12 cellular contexts compared by ENCODE assay signal in the genomic region with DNA sequence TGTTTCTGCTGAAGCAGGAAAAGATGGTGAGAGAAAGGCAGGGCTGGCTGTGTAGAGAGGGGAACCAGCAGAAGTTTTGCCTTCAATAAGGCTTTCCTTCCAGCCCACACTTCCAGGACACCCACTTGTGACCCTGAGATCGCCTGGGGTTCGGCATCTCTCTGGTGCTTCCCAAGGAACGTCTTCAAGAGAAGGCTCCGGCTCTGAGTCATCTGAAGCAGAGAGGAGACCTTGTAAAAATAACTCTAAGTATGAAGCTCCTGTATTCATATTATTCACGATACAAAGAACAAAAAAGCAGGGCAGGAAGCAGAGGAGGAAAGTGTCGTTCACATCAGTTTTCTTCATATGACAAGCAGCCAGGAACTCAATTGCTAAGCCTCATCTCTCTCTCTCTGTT.
DNase-seq lines count a peak whose midpoint lies in the region; ATAC-seq lines count a peak whose summit lies in the region.
"Had no signal": no experiment of that assay in that cellular context is flagged by ENCODE, and none has a peak within 500 bp of the region (broad histone marks: within the 10 kb centered on the region; RNA-seq: fewer than 3 reads in every experiment).

No MANE protein-coding gene starts in this region.

- H3K4me1 Mint-ChIP-seq in stimulated activated naive CD8-positive, alpha-beta T cell treated with anti-CD3 and anti-CD28 coated beads, Interleukin-15, Interleukin-2, amounts not matched to agents 100 ng/mL and 50 ng/mL, for 24 hours (ENCODE audit: low read depth), result peaks cover 49% of the 10 kb centered on the region
- peaks cover 55% of the 10 kb centered on the region for H3K4me1 Mint-ChIP-seq in stimulated activated naive CD8-positive, alpha-beta T cell treated with anti-CD3 and anti-CD28 coated beads, Interleukin-15, amount 100 ng/mL, for 72 hours

- H3K36me3 ChIP-seq in mucosa of rectum (ENCODE audit: control insufficient read depth in 2 of 2, insufficient read depth in 2 of 2, low read length in 2 of 2), result no peaks in the 10 kb centered on the region

- H3K9me3 ChIP-seq in mucosa of rectum (ENCODE audit: control insufficient read depth in 2 of 2, low read length in 2 of 2), result no peaks in the 10 kb centered on the region

- peaks cover 4% of the 10 kb centered on the region for H3K36me3 Mint-ChIP-seq in stimulated activated naive CD8-positive, alpha-beta T cell treated with anti-CD3 and anti-CD28 coated beads, Interleukin-15, Interleukin-2, amounts not matched to agents 100 ng/mL and 50 ng/mL, for 24 hours (ENCODE audit: low read depth)

- H3K27me3 Mint-ChIP-seq in stimulated activated naive CD8-positive, alpha-beta T cell treated with anti-CD3 and anti-CD28 coated beads, Interleukin-15, Interleukin-2, amounts not matched to agents 100 ng/mL and 50 ng/mL, for 24 hours, result no peaks in the 10 kb centered on the region
- H3K27me3 Mint-ChIP-seq in stimulated activated naive CD8-positive, alpha-beta T cell treated with anti-CD3 and anti-CD28 coated beads, Interleukin-15, amount 100 ng/mL, for 72 hours, result no peaks in the 10 kb centered on the region
- H3K27me3 Mint-ChIP-seq: activated B cell treated with CpG ODN at 0.5 μM for 24 hours had no signal

- H3K4me1 ChIP-seq in mucosa of rectum (ENCODE audit: control insufficient read depth in 2 of 2, insufficient read depth in 2 of 2, low read length in 2 of 2), result peaks cover 15 to 17% of the 10 kb centered on the region in 2 donors

- H3K27ac Mint-ChIP-seq in stimulated activated naive CD8-positive, alpha-beta T cell treated with anti-CD3 and anti-CD28 coated beads, Interleukin-15, Interleukin-2, amounts not matched to agents 100 ng/mL and 50 ng/mL, for 24 hours, result peak overlapping the region; percentile 37
- no peak overlapping the region for H3K27ac Mint-ChIP-seq in stimulated activated naive CD8-positive, alpha-beta T cell treated with anti-CD3 and anti-CD28 coated beads, Interleukin-15, amount 100 ng/mL, for 72 hours
- H3K27ac Mint-ChIP-seq: activated B cell treated with CpG ODN at 0.5 μM for 24 hours, nephron progenitor cell had no signal

- no peaks in the 10 kb centered on the region for H3K27me3 ChIP-seq in mucosa of rectum (ENCODE audit: control insufficient read depth in 2 of 2, insufficient read depth in 2 of 2, low read length in 2 of 2)

- no peaks in the 10 kb centered on the region for H3K9me3 Mint-ChIP-seq in stimulated activated naive CD8-positive, alpha-beta T cell treated with anti-CD3 and anti-CD28 coated beads, Interleukin-15, Interleukin-2, amounts not matched to agents 100 ng/mL and 50 ng/mL, for 24 hours
- H3K9me3 Mint-ChIP-seq in stimulated activated naive CD8-positive, alpha-beta T cell treated with anti-CD3 and anti-CD28 coated beads, Interleukin-15, amount 100 ng/mL, for 72 hours, result no peaks in the 10 kb centered on the region
- H3K9me3 Mint-ChIP-seq: activated B cell treated with CpG ODN at 0.5 μM for 24 hours, nephron progenitor cell had no signal

- no peak for DNase-seq in stimulated activated naive CD8-positive, alpha-beta T cell treated with anti-CD3 and anti-CD28 coated beads, Interleukin-15, amount 100 ng/mL, for 72 hours
- DNase-seq in astrocyte of the hippocampus (ENCODE audit: low read depth, low spot score), result peak; percentile 33
- no peak for DNase-seq in UCSD-AML1 (lab: John Stamatoyannopoulos, UW; ENCODE audit: unreplicated experiment)
- no peak for DNase-seq in midbrain (lab: John Stamatoyannopoulos, UW)
- no peak for DNase-seq in GOT3 (lab: John Stamatoyannopoulos, UW)
- no peak for DNase-seq in sciatic nerve (ENCODE audit: low spot score)
- DNase-seq: activated B cell treated with CpG ODN at 0.5 μM for 24 hours, COR-L47, nephron progenitor cell had no signal

- ATAC-seq in stimulated activated naive CD8-positive, alpha-beta T cell treated with anti-CD3 and anti-CD28 coated beads, Interleukin-15, amount 100 ng/mL, for 72 hours, result no peak
- ATAC-seq in sciatic nerve, result no peak

- no peak overlapping the region for H3K4me3 Mint-ChIP-seq in stimulated activated naive CD8-positive, alpha-beta T cell treated with anti-CD3 and anti-CD28 coated beads, Interleukin-15, Interleukin-2, amounts not matched to agents 100 ng/mL and 50 ng/mL, for 24 hours
- H3K4me3 Mint-ChIP-seq in stimulated activated naive CD8-positive, alpha-beta T cell treated with anti-CD3 and anti-CD28 coated beads, Interleukin-15, amount 100 ng/mL, for 72 hours, result no peak overlapping the region
- H3K4me3 Mint-ChIP-seq: activated B cell treated with CpG ODN at 0.5 μM for 24 hours, brain, nephron progenitor cell had no signal

- H3K4me3 ChIP-seq in mucosa of rectum (ENCODE audit: low read length in 2 of 2), result no peak overlapping the region

- H3K9ac ChIP-seq in mucosa of rectum (ENCODE audit: low read depth in 1 of 2, low read length in 2 of 2), result no peak overlapping the region

- H3K27ac ChIP-seq in mucosa of rectum (ENCODE audit: low read depth in 2 of 2, low read length in 2 of 2), result peak overlapping the region; percentile 58 to 59

- intact Hi-C loops in sciatic nerve (cut with DNase I), result no loop called here
